ENCODE assay signal across 21 cellular contexts in the genomic region with DNA sequence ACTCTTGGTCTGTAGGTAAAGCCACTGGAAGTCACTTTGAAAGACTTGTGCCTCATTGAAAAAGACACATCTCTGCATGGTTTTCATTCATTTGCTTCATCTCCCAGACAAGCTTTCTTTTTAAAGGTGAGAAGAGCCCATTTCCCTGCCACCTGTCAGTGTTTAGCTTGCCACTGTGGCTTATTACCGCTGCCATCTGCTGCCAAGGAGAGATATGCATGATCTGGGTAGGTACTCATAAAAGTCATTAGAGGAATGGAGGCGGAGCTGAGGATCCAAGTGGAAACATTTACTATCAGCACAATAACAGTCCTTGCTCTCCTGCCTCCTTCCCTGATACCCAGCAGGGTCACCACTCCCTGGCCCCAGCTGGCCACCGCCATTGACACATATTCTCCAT.
DNase-seq lines count a peak whose midpoint lies in the region; ATAC-seq and TF ChIP-seq lines count a peak whose summit lies in the region.
"Had no signal": no experiment of that assay in that cellular context is flagged by ENCODE, and none has a peak within 500 bp of the region (broad histone marks: within the 10 kb centered on the region; RNA-seq: fewer than 3 reads in every experiment).

No MANE protein-coding gene starts in this region.

- no peaks in the 10 kb centered on the region for H3K36me3 Mint-ChIP-seq in activated CD4-positive, alpha-beta memory T cell treated with anti-CD3 and anti-CD28 coated beads for 36 hours
- H3K36me3 Mint-ChIP-seq: activated naive CD4-positive, alpha-beta T cell treated with anti-CD3 and anti-CD28 coated beads, Interleukin-2, amount 50 U/mL, for 72 hours; immature natural killer cell had no signal

- no peaks in the 10 kb centered on the region for H3K27me3 Mint-ChIP-seq in activated CD4-positive, alpha-beta memory T cell treated with anti-CD3 and anti-CD28 coated beads for 36 hours
- H3K27me3 Mint-ChIP-seq: activated CD8-positive, alpha-beta T cell treated with anti-CD3 and anti-CD28 coated beads for 36 hours; T-helper 17 cell had no signal

- intact Hi-C loops in ascending aorta (cut with DNase I): no loop called here
- intact Hi-C loops in activated CD4-positive, alpha-beta memory T cell treated with anti-CD3 and anti-CD28 coated beads for 36 hours (cut with micrococcal nuclease): no loop called here

- H3K4me3 Mint-ChIP-seq in activated CD4-positive, alpha-beta memory T cell treated with anti-CD3 and anti-CD28 coated beads for 36 hours: no peak overlapping the region
- H3K4me3 Mint-ChIP-seq: activated CD8-positive, alpha-beta T cell treated with anti-CD3 and anti-CD28 coated beads for 36 hours; activated T-cell treated with anti-CD3 and anti-CD28 coated beads, Interleukin-2, amount 50 U/mL, for 72 hours; immature natural killer cell; T-helper 17 cell had no signal

- CTCF ChIA-PET in activated CD4-positive, alpha-beta memory T cell treated with anti-CD3 and anti-CD28 coated beads for 36 hours (lab: Charles Lee): no interaction called here

- no peaks in the 10 kb centered on the region for H3K9me3 Mint-ChIP-seq in activated CD4-positive, alpha-beta memory T cell treated with anti-CD3 and anti-CD28 coated beads for 36 hours
- H3K9me3 Mint-ChIP-seq: activated CD8-positive, alpha-beta T cell treated with anti-CD3 and anti-CD28 coated beads for 36 hours; activated naive CD4-positive, alpha-beta T cell treated with anti-CD3 and anti-CD28 coated beads, Interleukin-2, amount 50 U/mL, for 72 hours had no signal

- no peak for TF ChIP-seq CTCF in ascending aorta (IDR thresholded peaks at IDR 0.05)

- H3K36me3 ChIP-seq in ascending aorta: no peaks in the 10 kb centered on the region
- H3K36me3 ChIP-seq: heart right ventricle, MG63, upper lobe of right lung, WERI-Rb-1 had no signal

- H3K4me3 ChIP-seq in ascending aorta: no peak overlapping the region
- H3K4me3 ChIP-seq: heart right ventricle, MG63, PC-9, upper lobe of right lung had no signal

- no peak overlapping the region for H3K27ac Mint-ChIP-seq in activated CD4-positive, alpha-beta memory T cell treated with anti-CD3 and anti-CD28 coated beads for 36 hours
- H3K27ac Mint-ChIP-seq: activated CD8-positive, alpha-beta T cell treated with anti-CD3 and anti-CD28 coated beads for 36 hours; activated naive CD4-positive, alpha-beta T cell treated with anti-CD3 and anti-CD28 coated beads, Interleukin-2, amount 50 U/mL, for 72 hours; activated T-cell treated with anti-CD3 and anti-CD28 coated beads, Interleukin-2, amount 50 U/mL, for 72 hours; immature natural killer cell; T-helper 17 cell had no signal

- H3K4me1 ChIP-seq in ascending aorta: no peaks in the 10 kb centered on the region
- H3K4me1 ChIP-seq: heart right ventricle, upper lobe of right lung had no signal

- H3K27ac ChIP-seq in ascending aorta: no peak overlapping the region
- H3K27ac ChIP-seq: heart right ventricle, PC-9, upper lobe of right lung, WERI-Rb-1 had no signal

- H3K4me1 Mint-ChIP-seq in activated CD4-positive, alpha-beta memory T cell treated with anti-CD3 and anti-CD28 coated beads for 36 hours (ENCODE audit: low read depth): no peaks in the 10 kb centered on the region
- H3K4me1 Mint-ChIP-seq: immature natural killer cell, T-helper 17 cell had no signal

- peak; percentile 40 for DNase-seq in D341Med (ENCODE audit: low spot score)
- peak; percentile 31 for DNase-seq in DMS153 treated with DMSO at 0.1 percent for 48 hours (lab: John Stamatoyannopoulos, UW; ENCODE audit: unreplicated experiment)
- peak; percentile 29 for DNase-seq in NCI-H2171 (lab: John Stamatoyannopoulos, UW)
- DNase-seq in SW480 (ENCODE audit: low spot score): peak; percentile 17
- DNase-seq in ascending aorta (ENCODE audit: low spot score in 2 of 2): no peak
- no peak for DNase-seq in activated CD4-positive, alpha-beta memory T cell treated with anti-CD3 and anti-CD28 coated beads for 36 hours
- no peak for DNase-seq in NCI-H2227 (lab: John Stamatoyannopoulos, UW; ENCODE audit: unreplicated experiment)
- DNase-seq: activated CD8-positive, alpha-beta T cell treated with anti-CD3 and anti-CD28 coated beads for 36 hours; activated T-cell treated with anti-CD3 and anti-CD28 coated beads, Interleukin-2, amount 50 U/mL, for 72 hours; Calu3; HCEC 1CT; heart right ventricle; immature natural killer cell; MG63; PC-9; stimulated activated CD4-positive, alpha-beta T cell treated with anti-CD3 and anti-CD28 coated beads, Interleukin-4, amount 100 ng/mL, for 4 hours; T-helper 17 cell; upper lobe of right lung; WERI-Rb-1 had no signal

- ATAC-seq in GM21447 (IDR thresholded peaks at IDR 0.05; ENCODE audit: unreplicated experiment): no peak
- ATAC-seq: activated CD8-positive, alpha-beta T cell treated with anti-CD3 and anti-CD28 coated beads for 36 hours; activated naive CD4-positive, alpha-beta T cell treated with anti-CD3 and anti-CD28 coated beads, Interleukin-2, amount 50 U/mL, for 72 hours; activated T-cell treated with anti-CD3 and anti-CD28 coated beads, Interleukin-2, amount 50 U/mL, for 72 hours; heart right ventricle; T-helper 17 cell; upper lobe of right lung had no signal

- POLR2A ChIA-PET in activated CD4-positive, alpha-beta memory T cell treated with anti-CD3 and anti-CD28 coated beads for 36 hours (lab: Charles Lee): no interaction called here

- no peaks in the 10 kb centered on the region for H3K9me3 ChIP-seq in ascending aorta
- H3K9me3 ChIP-seq: MG63, upper lobe of right lung had no signal

- H3K27me3 ChIP-seq in ascending aorta: no peaks in the 10 kb centered on the region
- H3K27me3 ChIP-seq: MG63, upper lobe of right lung had no signal

Comparison
In these comparisons a context has a peak if more than half of its experiments do, and no peak if none do; other contexts are left out.
1. DNase-seq: peak in D341Med (single experiment), DMS153 treated with DMSO at 0.1 percent for 48 hours (single experiment), NCI-H2171 (single experiment) and SW480 (single experiment); none in ascending aorta (0 of 2), activated CD4-positive, alpha-beta memory T cell treated with anti-CD3 and anti-CD28 coated beads for 36 hours (single experiment) and NCI-H2227 (single experiment).